Comparison of ENCODE assay signal across 20 cellular contexts in the genomic region with DNA sequence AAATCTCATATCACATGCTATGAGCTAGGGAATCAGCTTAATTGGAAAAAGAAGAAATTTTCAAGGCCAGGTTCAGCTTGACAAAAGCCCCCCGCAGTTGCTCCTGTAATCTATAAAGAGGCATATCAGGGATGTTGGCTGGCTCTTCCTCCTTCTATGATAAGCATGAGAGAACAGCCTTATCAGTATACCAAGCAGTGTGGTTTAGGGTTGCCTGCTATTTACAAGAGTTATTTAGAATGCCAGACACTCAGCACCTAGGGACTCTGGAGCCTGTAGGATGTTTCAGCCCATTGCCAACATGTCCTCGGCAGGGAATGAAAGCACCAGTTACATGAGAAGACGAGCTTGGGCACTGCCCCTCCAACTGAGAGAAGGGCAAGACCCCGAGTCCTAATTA.
"Had no signal": no experiment of that assay in that cellular context is flagged by ENCODE, and none has a peak within 500 bp of the region (broad histone marks: within the 10 kb centered on the region; RNA-seq: fewer than 3 reads in every experiment).

No MANE protein-coding gene starts in this region.

- H3K27ac ChIP-seq: adrenal gland, esophagus squamous epithelium, hepatocyte, lower lobe of right lung, tibial nerve had no signal

- H3K79me2 ChIP-seq: hepatocyte had no signal

- H3K4me3 ChIP-seq: adrenal gland, esophagus squamous epithelium, hepatocyte, lower lobe of right lung, tibial nerve had no signal

- H3K27ac Mint-ChIP-seq: activated naive CD4-positive, alpha-beta T cell treated with anti-CD3 and anti-CD28 coated beads, Interleukin-2, amount 50 U/mL, for 72 hours; nephron progenitor cell; progenitor cell of endocrine pancreas; stimulated activated naive CD8-positive, alpha-beta T cell treated with anti-CD3 and anti-CD28 coated beads, Interleukin-15, Interleukin-2, amounts not matched to agents 100 ng/mL and 50 ng/mL, for 24 hours; T-helper 1 cell treated with Interleukin-12 subunit alpha and Interleukin-12 subunit beta and Interleukin-4 antibody, amounts not matched to agents 30 μg/mL and 1 μg/mL, for 36 hours had no signal

- DNase-seq: activated CD4-positive, alpha-beta T cell treated with anti-CD3 and anti-CD28 coated beads, Interleukin-2, amount 50 U/mL, for 4 hours; activated gamma-delta T cell treated with Interleukin-2 at 50 U/mL for 16 hours; adrenal gland; dermis blood vessel endothelial cell; effector memory CD4-positive, alpha-beta T cell; esophagus squamous epithelium; left cardiac atrium; lower lobe of right lung; nephron progenitor cell; occipital lobe had no signal

- H3K4me1 ChIP-seq: adrenal gland had no signal

- H3K9me3 Mint-ChIP-seq: activated naive CD4-positive, alpha-beta T cell treated with anti-CD3 and anti-CD28 coated beads, Interleukin-2, amount 50 U/mL, for 72 hours; stimulated activated naive CD8-positive, alpha-beta T cell treated with anti-CD3 and anti-CD28 coated beads, Interleukin-15, Interleukin-2, amounts not matched to agents 100 ng/mL and 50 ng/mL, for 24 hours; T-helper 1 cell treated with Interleukin-12 subunit alpha and Interleukin-12 subunit beta and Interleukin-4 antibody, amounts not matched to agents 30 μg/mL and 1 μg/mL, for 36 hours had no signal

- H3K36me3 ChIP-seq: adrenal gland, esophagus squamous epithelium, lower lobe of right lung, tibial nerve had no signal

- H3K9me3 ChIP-seq: adrenal gland, esophagus squamous epithelium, lower lobe of right lung, tibial nerve had no signal

- FAIRE-seq: bronchial epithelial cell, islet of Langerhans, urothelium cell line had no signal

- H3K27me3 ChIP-seq: adrenal gland, esophagus squamous epithelium, hepatocyte, tibial nerve had no signal

- H3K4me2 ChIP-seq: hepatocyte had no signal

- H3K36me3 Mint-ChIP-seq: activated naive CD4-positive, alpha-beta T cell treated with anti-CD3 and anti-CD28 coated beads, Interleukin-2, amount 50 U/mL, for 72 hours; mesothelial cell of epicardium had no signal

- H2AFZ ChIP-seq: hepatocyte had no signal

- H3K27me3 Mint-ChIP-seq: progenitor cell of endocrine pancreas; stimulated activated naive CD8-positive, alpha-beta T cell treated with anti-CD3 and anti-CD28 coated beads, Interleukin-15, Interleukin-2, amounts not matched to agents 100 ng/mL and 50 ng/mL, for 24 hours had no signal

- H3K4me3 Mint-ChIP-seq: mesothelial cell of epicardium; nephron progenitor cell; stimulated activated naive CD8-positive, alpha-beta T cell treated with anti-CD3 and anti-CD28 coated beads, Interleukin-15, Interleukin-2, amounts not matched to agents 100 ng/mL and 50 ng/mL, for 24 hours; T-helper 1 cell treated with Interleukin-12 subunit alpha and Interleukin-12 subunit beta and Interleukin-4 antibody, amounts not matched to agents 30 μg/mL and 1 μg/mL, for 36 hours had no signal

- ATAC-seq: activated naive CD4-positive, alpha-beta T cell treated with anti-CD3 and anti-CD28 coated beads, Interleukin-2, amount 50 U/mL, for 72 hours; lower lobe of right lung had no signal
